ENCODE assay signal across 1 cellular context in the genomic region with DNA sequence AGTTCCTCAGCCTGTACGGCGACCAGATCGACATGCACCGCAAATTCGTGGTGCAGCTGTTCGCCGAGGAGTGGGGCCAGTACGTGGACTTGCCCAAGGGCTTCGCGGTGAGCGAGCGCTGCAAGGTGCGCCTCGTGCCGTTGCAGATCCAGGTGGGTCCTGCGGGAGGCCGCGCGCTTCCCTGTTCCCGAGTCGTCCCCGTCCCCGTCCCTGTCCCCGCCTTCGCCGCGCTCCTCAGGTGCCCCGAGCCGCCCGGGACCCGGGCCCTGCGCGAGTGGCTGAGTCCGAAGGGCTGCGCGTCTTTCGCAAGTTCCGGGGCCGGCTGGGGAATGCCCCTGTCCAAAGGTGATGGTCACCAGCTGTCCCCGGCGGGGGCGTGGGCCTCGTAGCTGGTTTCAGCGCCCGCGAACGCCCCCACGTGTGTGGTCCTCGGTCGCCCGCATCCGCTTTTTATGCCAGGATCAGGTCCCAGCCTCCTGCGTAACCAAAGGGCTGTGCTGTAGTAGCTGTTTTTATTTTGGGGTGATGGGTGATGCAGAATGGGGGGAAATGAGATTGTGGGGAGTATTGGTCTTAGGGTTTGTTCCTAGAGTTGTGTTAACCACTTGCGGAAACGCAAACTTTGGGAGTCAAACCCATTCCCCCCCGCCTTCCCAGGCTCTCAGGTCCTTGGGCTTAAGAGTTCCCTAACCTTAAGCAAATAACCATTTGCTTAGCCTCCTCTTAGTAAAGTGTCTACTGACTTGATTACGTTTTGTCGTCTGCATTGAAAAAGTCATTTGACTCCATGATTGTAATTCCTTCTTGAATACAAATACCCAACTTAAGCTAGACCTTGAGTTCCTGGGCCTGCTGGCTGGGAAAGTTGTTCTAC.
TF ChIP-seq lines count a peak whose summit lies in the region.

No MANE protein-coding gene starts in this region.

TF ChIP-seq in SK-N-SH, 30 proteins besides CTCF, POLR2A, EP300 and RAD21 (continued from another document):
- TF ChIP-seq REST (IDR thresholded peaks at IDR 0.05; ENCODE audit: low read depth, low read length) (no peak), MEF2A (IDR thresholded peaks at IDR 0.05; ENCODE audit: borderline replicate concordance, low read depth) (no peak), MXI1 (IDR thresholded peaks at IDR 0.05; ENCODE audit: low read depth, low read length) (peak; percentile 98), FOXJ3 (CRISPR knock-in tag; IDR thresholded peaks at IDR 0.05) (no peak), RFX5 (IDR thresholded peaks at IDR 0.05; ENCODE audit: low read length) (no peak), TAF1 (IDR thresholded peaks at IDR 0.05; ENCODE audit: borderline replicate concordance, low read depth, low read length) (no peak)
